In the genomic region with DNA sequence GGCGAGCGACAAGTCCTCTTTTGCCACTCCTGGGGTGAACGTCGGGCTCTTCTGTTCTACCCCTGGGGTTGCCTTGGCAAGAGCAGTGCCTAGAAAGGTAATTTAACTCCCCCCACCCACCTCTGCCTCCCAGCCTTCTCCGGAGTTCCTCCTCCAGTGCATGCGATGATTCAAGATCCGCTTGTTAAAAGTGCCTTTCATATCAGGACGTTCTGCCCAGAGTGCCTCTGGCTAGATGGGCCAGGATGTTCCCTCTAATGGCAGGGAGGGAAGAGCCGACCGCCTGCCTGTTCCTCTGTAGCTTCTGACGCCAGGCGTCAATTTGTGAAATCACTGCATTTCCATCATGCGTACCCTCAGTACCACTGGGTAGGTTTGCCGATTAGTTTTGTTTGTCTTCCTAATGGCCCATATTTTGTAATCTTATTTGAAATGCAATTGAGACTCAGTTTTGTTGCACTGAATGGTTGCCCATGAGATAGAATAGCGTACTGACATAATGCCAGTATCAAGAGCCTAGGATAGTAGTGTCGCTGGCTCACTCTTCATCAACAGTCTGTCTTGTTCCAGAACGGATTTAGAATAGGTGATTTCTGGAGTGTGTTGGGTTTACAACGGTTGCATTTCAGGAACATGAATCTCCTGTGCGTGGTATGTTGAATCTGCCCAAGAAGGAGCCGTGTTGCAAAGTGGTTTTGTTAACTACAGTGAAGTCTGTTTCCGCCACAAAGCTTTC, we compare ENCODE assay signal across 22 cellular contexts.
"Had no signal": no experiment of that assay in that cellular context is flagged by ENCODE, and none has a peak within 500 bp of the region (broad histone marks: within the 10 kb centered on the region; RNA-seq: fewer than 3 reads in every experiment).

No MANE protein-coding gene starts in this region.

- H3K27ac ChIP-seq: coronary artery, foreskin keratinocyte, lower lobe of right lung, pancreas had no signal

- H3K27me3 Mint-ChIP-seq: memory B cell; natural killer cell treated with Interleukin-12 subunit alpha and Interleukin-12 subunit beta and Interleukin-15 and Interleukin-18, amount 100 ng/mL, for 72 hours; type B pancreatic cell had no signal

- H3K9me3 ChIP-seq: lower lobe of right lung, pancreas, stomach had no signal

- H3K4me3 ChIP-seq: coronary artery, lower lobe of right lung, pancreas, stomach had no signal

- H3K36me3 Mint-ChIP-seq: memory B cell; natural killer cell treated with Interleukin-12 subunit alpha and Interleukin-12 subunit beta and Interleukin-15 and Interleukin-18, amount 100 ng/mL, for 72 hours; type B pancreatic cell had no signal

- H3K9me3 Mint-ChIP-seq: endodermal cell; memory B cell; natural killer cell treated with Interleukin-12 subunit alpha and Interleukin-12 subunit beta and Interleukin-15 and Interleukin-18, amount 100 ng/mL, for 72 hours; type B pancreatic cell had no signal

- ATAC-seq: foreskin keratinocyte; lower lobe of right lung; natural killer cell treated with Interleukin-12 subunit alpha and Interleukin-12 subunit beta and Interleukin-15 and Interleukin-18, amount 100 ng/mL, for 72 hours; pancreas had no signal

- H3K4me3 Mint-ChIP-seq: endodermal cell; memory B cell; natural killer cell treated with Interleukin-12 subunit alpha and Interleukin-12 subunit beta and Interleukin-15 and Interleukin-18, amount 100 ng/mL, for 72 hours; type B pancreatic cell had no signal

- FAIRE-seq: endothelial cell of umbilical vein, pancreas, small intestine had no signal

- H3K27me3 ChIP-seq: foreskin keratinocyte, pancreas, stomach had no signal

- DNase-seq: central memory CD4-positive, alpha-beta T cell; effector CD4-positive, alpha-beta T cell; erythroblast; foreskin keratinocyte; hypothalamus; kidney glomerular epithelial cell; lower lobe of right lung; midbrain; occipital lobe; retina; small intestine; stimulated activated CD4-positive, alpha-beta T cell treated with anti-CD3 and anti-CD28 coated beads, Interleukin-12 subunit alpha, Interleukin-12 subunit beta, amount 100 ng/mL, for 4 hours; stimulated activated naive CD4-positive, alpha-beta T cell; stomach had no signal

- H3K27ac Mint-ChIP-seq: endodermal cell; memory B cell; natural killer cell treated with Interleukin-12 subunit alpha and Interleukin-12 subunit beta and Interleukin-15 and Interleukin-18, amount 100 ng/mL, for 72 hours; progenitor cell of endocrine pancreas; type B pancreatic cell had no signal
